In genomic region chr18:57789105-57789504, GRCh38 we compare ENCODE assay signal across 15 cellular contexts. TPM values are rescaled to one million over a fixed set of nuclear protein-coding genes. Genes with fewer than 3 reads are reported as not detected.
A peak's percentile ranks its signal among the peaks of the same experiment; 100 is the strongest.
DNase-seq lines count a peak whose midpoint lies in the region; ATAC-seq, FAIRE-seq and TF ChIP-seq lines count a peak whose summit lies in the region.
"Had no signal": no experiment of that assay in that cellular context is flagged by ENCODE, and none has a peak within 500 bp of the region (broad histone marks: within the 10 kb centered on the region; RNA-seq: fewer than 3 reads in every experiment).

No MANE protein-coding gene starts in this region.

- in situ Hi-C loops in brain microvascular endothelial cell (cut with HindIII; ENCODE audit: low pct_ligation_motif_present, low sequenced_read_pairs) = no loop called here

- POLR2A ChIA-PET in CD4-positive, alpha-beta memory T cell (lab: Charles Lee; ENCODE audit: partially characterized antibody) = no interaction called here

- H4K20me1 ChIP-seq in GM23338 (replicated peaks; ENCODE audit: insufficient read depth) (no peaks in the 10 kb centered on the region), keratinocyte (ENCODE audit: control insufficient read depth, extremely low read depth, insufficient read depth, low read length) (no peaks in the 10 kb centered on the region)

- ATAC-seq in GM23338 (no peak), natural killer cell (no peak)

- H3K9me3 Mint-ChIP-seq in GM23338 (no peaks in the 10 kb centered on the region), natural killer cell (no peaks in the 10 kb centered on the region)
- H3K9me3 Mint-ChIP-seq in CD4-positive, alpha-beta memory T cell = peaks cover 0 to 4% (median 0%) of the 10 kb centered on the region in 8 donors
- H3K9me3 Mint-ChIP-seq: activated CD4-positive, alpha-beta memory T cell treated with anti-CD3 and anti-CD28 coated beads for 36 hours; central memory CD8-positive, alpha-beta T cell had no signal

- dilution Hi-C loops in keratinocyte (cut with MboI; ENCODE audit: extremely low pct_ligation_motif_present, low sequenced_read_pairs) = no loop called here

- DNase-seq in GM23338 (ENCODE audit: low spot score) = no peak
- no peak for DNase-seq in brain microvascular endothelial cell
- no peak for DNase-seq in keratinocyte (ENCODE audit: low read depth, low spot score)
- DNase-seq in natural killer cell = no peak
- DNase-seq in activated naive CD4-positive, alpha-beta T cell (lab: John Stamatoyannopoulos, UW) = no peak
- DNase-seq in CD4-positive, alpha-beta memory T cell = no peak
- DNase-seq in amniotic stem cell (lab: John Stamatoyannopoulos, UW) = no peak
- DNase-seq: activated CD4-positive, alpha-beta memory T cell treated with anti-CD3 and anti-CD28 coated beads for 36 hours; GOT3; NCI-H187; SJCRH30 had no signal

- no peaks in the 10 kb centered on the region for H3K27me3 Mint-ChIP-seq in GM23338 (ENCODE audit: insufficient read depth, low read depth, poor library complexity)
- H3K27me3 Mint-ChIP-seq in natural killer cell (ENCODE audit: low read depth in 2 of 2) = peaks cover 0 to 2% of the 10 kb centered on the region in 2 donors
- peaks cover 2 to 9% of the 10 kb centered on the region in 2 donors for H3K27me3 Mint-ChIP-seq in CD4-positive, alpha-beta memory T cell
- H3K27me3 Mint-ChIP-seq: central memory CD8-positive, alpha-beta T cell had no signal

- H2AFZ ChIP-seq in GM23338 (no peak overlapping the region), keratinocyte (ENCODE audit: control insufficient read depth, low read length) (no peak overlapping the region)

- H3K4me1 ChIP-seq in GM23338 (ENCODE audit: insufficient read depth) (no peaks in the 10 kb centered on the region), keratinocyte (ENCODE audit: control insufficient read depth, extremely low read depth, insufficient read depth, low read length) (peaks cover 25% of the 10 kb centered on the region), stomach smooth muscle (ENCODE audit: control insufficient read depth, insufficient read depth, low read length) (peaks cover 44% of the 10 kb centered on the region)
- no peaks in the 10 kb centered on the region for H3K4me1 ChIP-seq in CD4-positive, alpha-beta memory T cell (ENCODE audit: insufficient read depth, low read length)

- no peaks in the 10 kb centered on the region for H3K9me1 ChIP-seq in keratinocyte (ENCODE audit: control insufficient read depth, extremely low read depth, insufficient read depth, low read length)

- H3K4me2 ChIP-seq in GM23338 (no peak overlapping the region), keratinocyte (ENCODE audit: control insufficient read depth, extremely low read depth, insufficient read depth, low read depth, low read length) (peak overlapping the region; percentile 74)

- H3K9me3 ChIP-seq in keratinocyte (ENCODE audit: control insufficient read depth, low read depth, low read length) (no peaks in the 10 kb centered on the region), stomach smooth muscle (ENCODE audit: control insufficient read depth in 2 of 2, low read length in 2 of 2) (no peaks in the 10 kb centered on the region)
- H3K9me3 ChIP-seq in CD4-positive, alpha-beta memory T cell (ENCODE audit: control insufficient read depth in 1 of 2, low read length in 2 of 2) = no peaks in the 10 kb centered on the region
- H3K9me3 ChIP-seq: SJCRH30 had no signal

- H3K4me3 Mint-ChIP-seq in GM23338 = no peak overlapping the region
- no peak overlapping the region for H3K4me3 Mint-ChIP-seq in natural killer cell
- no peak overlapping the region for H3K4me3 Mint-ChIP-seq in CD4-positive, alpha-beta memory T cell
- H3K4me3 Mint-ChIP-seq: activated CD4-positive, alpha-beta memory T cell treated with anti-CD3 and anti-CD28 coated beads for 36 hours; central memory CD8-positive, alpha-beta T cell had no signal

- intact Hi-C loops in natural killer cell (cut with micrococcal nuclease) = no loop called here
- intact Hi-C loops in CD4-positive, alpha-beta memory T cell (cut with micrococcal nuclease) = no loop called here

- H3K27me3 ChIP-seq in GM23338 (ENCODE audit: insufficient read depth) (no peaks in the 10 kb centered on the region), brain microvascular endothelial cell (replicated peaks) (no peaks in the 10 kb centered on the region), keratinocyte (ENCODE audit: control insufficient read depth, extremely low read depth, insufficient read depth, low read length) (no peaks in the 10 kb centered on the region), stomach smooth muscle (ENCODE audit: control insufficient read depth in 1 of 2, insufficient read depth in 2 of 2, low read length in 2 of 2) (no peaks in the 10 kb centered on the region)
- no peaks in the 10 kb centered on the region for H3K27me3 ChIP-seq in CD4-positive, alpha-beta memory T cell (ENCODE audit: insufficient read depth, low read length)
- H3K27me3 ChIP-seq: SJCRH30 had no signal

- H3K79me2 ChIP-seq in GM23338 (replicated peaks; ENCODE audit: insufficient read depth) (no peaks in the 10 kb centered on the region), keratinocyte (ENCODE audit: control insufficient read depth, insufficient read depth, low read length) (peaks cover 41% of the 10 kb centered on the region)

- H3K4me1 Mint-ChIP-seq in GM23338 (peaks cover 14% of the 10 kb centered on the region), natural killer cell (peaks cover 0 to 6% of the 10 kb centered on the region in 2 donors)
- H3K4me1 Mint-ChIP-seq in CD4-positive, alpha-beta memory T cell = no peaks in the 10 kb centered on the region
- H3K4me1 Mint-ChIP-seq: central memory CD8-positive, alpha-beta T cell had no signal

- no peaks in the 10 kb centered on the region for H3K36me3 ChIP-seq in GM23338 (ENCODE audit: insufficient read depth)
- no peaks in the 10 kb centered on the region for H3K36me3 ChIP-seq in brain microvascular endothelial cell (replicated peaks)
- H3K36me3 ChIP-seq in keratinocyte (ENCODE audit: control insufficient read depth in 2 of 2, extremely low read depth in 1 of 2, insufficient read depth in 2 of 2, low read length in 2 of 2) = no peaks in the 10 kb centered on the region
- no peaks in the 10 kb centered on the region for H3K36me3 ChIP-seq in stomach smooth muscle (ENCODE audit: control insufficient read depth in 2 of 2, insufficient read depth in 2 of 2, low read length in 2 of 2)
- H3K36me3 ChIP-seq in CD4-positive, alpha-beta memory T cell (ENCODE audit: insufficient read depth, low read length) = no peaks in the 10 kb centered on the region
- H3K36me3 ChIP-seq: SJCRH30 had no signal

- H3K27ac ChIP-seq in GM23338 (ENCODE audit: low read depth) (0 out of 2 replicates have a peak overlapping the region, but pooled peaks have one; percentile 19), brain microvascular endothelial cell (peak overlapping the region; percentile 89), keratinocyte (ENCODE audit: control insufficient read depth, insufficient read depth, low read length) (peak overlapping the region; percentile 28), stomach smooth muscle (ENCODE audit: low read length) (peak overlapping the region; percentile 46)
- H3K27ac ChIP-seq in CD4-positive, alpha-beta memory T cell (ENCODE audit: low read depth, low read length) = no peak overlapping the region
- H3K27ac ChIP-seq: HL-60, SJCRH30 had no signal

- no peak for FAIRE-seq in keratinocyte (lab: Jason Lieb, UNC)
- FAIRE-seq: islet of Langerhans had no signal

- H3F3A ChIP-seq in GM23338 (replicated peaks; ENCODE audit: low read depth) = no peaks in the 10 kb centered on the region

- CTCF ChIA-PET in CD4-positive, alpha-beta memory T cell (lab: Charles Lee; ENCODE audit: partially characterized antibody) = no interaction called here

- H3K27ac Mint-ChIP-seq in GM23338 = no peak overlapping the region
- H3K27ac Mint-ChIP-seq in natural killer cell = no peak overlapping the region
- no peak overlapping the region for H3K27ac Mint-ChIP-seq in CD4-positive, alpha-beta memory T cell
- H3K27ac Mint-ChIP-seq: activated CD4-positive, alpha-beta memory T cell treated with anti-CD3 and anti-CD28 coated beads for 36 hours had no signal

- H3K9me2 ChIP-seq in GM23338 (ENCODE audit: insufficient read depth) = no peaks in the 10 kb centered on the region

- H3K36me3 Mint-ChIP-seq in GM23338 (ENCODE audit: low read depth) = no peaks in the 10 kb centered on the region
- H3K36me3 Mint-ChIP-seq in natural killer cell = no peaks in the 10 kb centered on the region
- H3K36me3 Mint-ChIP-seq in CD4-positive, alpha-beta memory T cell = no peaks in the 10 kb centered on the region
- H3K36me3 Mint-ChIP-seq: activated CD4-positive, alpha-beta memory T cell treated with anti-CD3 and anti-CD28 coated beads for 36 hours had no signal

- H3K9ac ChIP-seq in keratinocyte (ENCODE audit: control insufficient read depth, extremely low read depth, insufficient read depth, low read length) (no peak overlapping the region), stomach smooth muscle (ENCODE audit: low read length in 2 of 2) (peak overlapping the region in 1 of 2 donors; percentile 18)

- H3K4me3 ChIP-seq in GM23338 (no peak overlapping the region), brain microvascular endothelial cell (ENCODE audit: low read depth, low read length) (no peak overlapping the region), keratinocyte (ENCODE audit: control insufficient read depth in 2 of 3, extremely low read depth in 1 of 3, insufficient read depth in 2 of 3, low read depth in 1 of 3, low read length in 3 of 3) (peak overlapping the region in 1 of 3 experiments; percentile 2), stomach smooth muscle (ENCODE audit: low read length in 2 of 2) (peak overlapping the region in 1 of 2 donors; percentile 9)
- H3K4me3 ChIP-seq in CD4-positive, alpha-beta memory T cell (ENCODE audit: low read length in 2 of 2) = no peak overlapping the region
- H3K4me3 ChIP-seq: SJCRH30 had no signal

- no peak for TF ChIP-seq CTCF in GM23338 (conservative IDR thresholded peaks at IDR 0.05; ENCODE audit: low read depth in 2 of 2)
- no peak for TF ChIP-seq CTCF in brain microvascular endothelial cell (IDR thresholded peaks at IDR 0.05; ENCODE audit: low read depth, low read length, missing control alignments)
- TF ChIP-seq CTCF in keratinocyte (optimal IDR thresholded peaks at IDR 0.05 in 1 of 3, IDR thresholded peaks at IDR 0.05 in 1 of 3, conservative IDR thresholded peaks at IDR 0.05 in 1 of 3; ENCODE audit: extremely low read depth in 1 of 3, insufficient read depth in 2 of 3, low read length in 3 of 3) = no peak
- TF ChIP-seq CTCF in natural killer cell (IDR thresholded peaks at IDR 0.05) = no peak

RNA-seq across cellular contexts. Expression of gene ATP8B1, which starts 14.0 kb away (rescaled TPM):
- total RNA-seq in GM23338 (2014; rRNA removed; shearing (Covaris generic)) = 3.0 and 3.9 TPM in 2 replicates
- 1.0 and 1.7 TPM in 2 replicates for polyA plus RNA-seq in GM23338 (2016; fragmentation: Nextera tagmentation; extraction: Ambion mirVana)
- polyA plus RNA-seq in keratinocyte = 14.6 to 20.4 TPM (median 15.7 TPM) in 3 replicates
- 19.7 TPM for polyA plus RNA-seq in keratinocyte (2011; ENCODE audit: low read depth)
- 6.4 and 11.7 TPM in 2 replicates for polyA plus RNA-seq in keratinocyte (2011; cell fraction: cytosol; rRNA removed)
- 17.7 and 22.2 TPM in 2 replicates for polyA plus RNA-seq in keratinocyte (2011; cell fraction: nucleus; rRNA removed)
- polyA plus RNA-seq in keratinocyte (2012; ENCODE audit: low replicate concordance) = 8.7 and 8.9 TPM in 2 replicates
- polyA minus RNA-seq in keratinocyte = 8.7 to 37.3 TPM (median 21.5 TPM) in 3 replicates
- 10.0 TPM for polyA minus RNA-seq in keratinocyte (2011; cell fraction: cytosol; rRNA and poly(A)+ RNA removed)
- polyA minus RNA-seq in keratinocyte (2011; cell fraction: nucleus; rRNA and poly(A)+ RNA removed) = 27.5 and 45.5 TPM in 2 replicates
- total RNA-seq in natural killer cell = not detected
- total RNA-seq in CD4-positive, alpha-beta memory T cell = not detected
- under 1 TPM in 1 of 2 donors, not detected in 1; 0.24 TPM for polyA plus RNA-seq in CD4-positive, alpha-beta memory T cell
- total RNA-seq: activated CD4-positive, alpha-beta memory T cell treated with anti-CD3 and anti-CD28 coated beads for 36 hours; SJCRH30 had no signal
